ENCODE assay signal across 1 cellular context in the genomic region with DNA sequence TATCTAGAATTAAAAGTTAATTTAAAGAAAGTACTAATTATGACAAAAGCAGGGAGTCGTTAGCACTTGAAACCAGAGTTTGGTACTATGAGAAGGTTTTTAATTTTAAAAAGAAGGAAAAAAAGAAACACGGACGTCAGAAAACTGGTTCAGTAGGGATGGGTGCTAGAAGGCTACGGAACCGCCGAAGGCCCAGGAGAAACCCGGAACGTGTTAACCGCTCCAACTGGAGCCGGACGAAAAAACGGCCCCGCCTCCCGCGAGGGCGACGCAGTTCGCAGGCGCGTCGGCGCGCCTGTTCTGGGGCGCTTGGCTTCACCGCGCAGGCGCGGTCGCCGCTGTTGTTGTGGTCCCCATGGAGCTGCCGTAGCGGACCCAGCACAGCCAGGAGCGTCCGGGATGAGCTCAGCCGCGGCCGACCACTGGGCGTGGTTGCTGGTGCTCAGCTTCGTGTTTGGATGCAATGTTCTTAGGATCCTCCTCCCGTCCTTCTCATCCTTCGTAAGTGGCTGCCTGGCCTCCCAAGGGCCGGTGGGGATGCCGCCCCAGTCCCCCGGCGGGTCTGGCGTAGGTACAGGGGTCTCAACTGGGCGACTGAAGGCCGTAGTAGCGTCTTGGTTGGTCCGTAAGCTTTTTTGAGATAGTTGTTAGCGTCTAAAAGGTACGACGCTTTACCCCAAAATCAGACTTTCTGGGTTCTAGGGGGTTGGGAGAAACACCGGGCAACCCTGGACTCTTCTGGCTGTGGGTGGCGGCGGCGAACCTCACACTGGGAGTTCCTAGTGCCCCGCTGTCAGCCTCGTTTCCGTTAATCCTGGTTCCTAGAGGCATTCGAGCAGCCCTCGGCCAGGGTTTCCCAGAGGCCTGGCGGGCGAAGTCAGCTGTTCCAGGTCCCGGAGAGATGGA.
TF ChIP-seq lines count a peak whose summit lies in the region.

No MANE protein-coding gene starts in this region.

TF ChIP-seq in HEK293, 187 proteins besides CTCF, POLR2A, EP300 and RAD21 (continued from another document and continues in another):
- TF ChIP-seq, protein P1, sequence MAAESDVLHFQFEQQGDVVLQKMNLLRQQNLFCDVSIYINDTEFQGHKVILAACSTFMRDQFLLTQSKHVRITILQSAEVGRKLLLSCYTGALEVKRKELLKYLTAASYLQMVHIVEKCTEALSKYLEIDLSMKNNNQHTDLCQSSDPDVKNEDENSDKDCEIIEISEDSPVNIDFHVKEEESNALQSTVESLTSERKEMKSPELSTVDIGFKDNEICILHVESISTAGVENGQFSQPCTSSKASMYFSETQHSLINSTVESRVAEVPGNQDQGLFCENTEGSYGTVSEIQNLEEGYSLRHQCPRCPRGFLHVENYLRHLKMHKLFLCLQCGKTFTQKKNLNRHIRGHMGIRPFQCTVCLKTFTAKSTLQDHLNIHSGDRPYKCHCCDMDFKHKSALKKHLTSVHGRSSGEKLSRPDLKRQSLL (tag by site-specific recombination; IDR thresholded peaks at IDR 0.05): no peak
- TF ChIP-seq YY2 (tag by site-specific recombination; IDR thresholded peaks at IDR 0.05) (no peak), ZNF747 (tag by site-specific recombination; IDR thresholded peaks at IDR 0.05) (no peak), REPIN1 (tag by site-specific recombination; IDR thresholded peaks at IDR 0.05; ENCODE audit: low read depth) (no peak), ZNF366 (tag by site-specific recombination; conservative IDR thresholded peaks at IDR 0.05) (peak; percentile 42; the same call in 1 of the 2 replicates), ZNF48 (tag by site-specific recombination; IDR thresholded peaks at IDR 0.05) (no peak), ZNF354C (tag by site-specific recombination; IDR thresholded peaks at IDR 0.05; ENCODE audit: borderline replicate concordance, low read depth) (no peak), ZFP3 (tag by site-specific recombination; IDR thresholded peaks at IDR 0.05; ENCODE audit: low read depth) (no peak), ZNF560 (tag by site-specific recombination; IDR thresholded peaks at IDR 0.05; ENCODE audit: borderline replicate concordance) (no peak), ZFHX2 (tag by site-specific recombination; conservative IDR thresholded peaks at IDR 0.05) (no peak), REST (tag by site-specific recombination; IDR thresholded peaks at IDR 0.05) (no peak), HOXD13 (CRISPR knock-in tag; IDR thresholded peaks at IDR 0.05; ENCODE audit: borderline replicate concordance) (no peak), ZNF416 (tag by site-specific recombination; IDR thresholded peaks at IDR 0.05) (no peak), ZNF18 (tag by site-specific recombination; IDR thresholded peaks at IDR 0.05) (no peak), ZNF138 (tag by site-specific recombination; IDR thresholded peaks at IDR 0.05; ENCODE audit: borderline replicate concordance) (no peak), ZNF2 (tag by site-specific recombination; IDR thresholded peaks at IDR 0.05) (peak; percentile 30; the same call in 1 of the 2 replicates), ZBTB8A (tag by site-specific recombination; IDR thresholded peaks at IDR 0.05) (peak; percentile 99), ZNF302 (tag by site-specific recombination; IDR thresholded peaks at IDR 0.05; ENCODE audit: low read depth) (no peak), ZNF600 (tag by site-specific recombination; IDR thresholded peaks at IDR 0.05) (peak; percentile 94), ZNF76 (tag by site-specific recombination; IDR thresholded peaks at IDR 0.05; ENCODE audit: borderline replicate concordance, low read depth) (peak; percentile 45; the same call in 1 of the 2 replicates), HIC1 (tag by site-specific recombination; IDR thresholded peaks at IDR 0.05) (no peak), ZNF132 (tag by site-specific recombination; IDR thresholded peaks at IDR 0.05; ENCODE audit: borderline replicate concordance) (no peak), MZF1 (tag by site-specific recombination; IDR thresholded peaks at IDR 0.05; ENCODE audit: borderline replicate concordance) (no peak), SP7 (tag by site-specific recombination; IDR thresholded peaks at IDR 0.05) (peak; percentile 63), ZNF629 (tag by site-specific recombination; IDR thresholded peaks at IDR 0.05) (peak; percentile 46), ZNF585B (tag by site-specific recombination; IDR thresholded peaks at IDR 0.05) (no peak), ZFP37 (tag by site-specific recombination; IDR thresholded peaks at IDR 0.05) (no peak), ZBTB7A (tag by site-specific recombination; IDR thresholded peaks at IDR 0.05; ENCODE audit: low read depth) (no peak)
- TF ChIP-seq, protein P2, sequence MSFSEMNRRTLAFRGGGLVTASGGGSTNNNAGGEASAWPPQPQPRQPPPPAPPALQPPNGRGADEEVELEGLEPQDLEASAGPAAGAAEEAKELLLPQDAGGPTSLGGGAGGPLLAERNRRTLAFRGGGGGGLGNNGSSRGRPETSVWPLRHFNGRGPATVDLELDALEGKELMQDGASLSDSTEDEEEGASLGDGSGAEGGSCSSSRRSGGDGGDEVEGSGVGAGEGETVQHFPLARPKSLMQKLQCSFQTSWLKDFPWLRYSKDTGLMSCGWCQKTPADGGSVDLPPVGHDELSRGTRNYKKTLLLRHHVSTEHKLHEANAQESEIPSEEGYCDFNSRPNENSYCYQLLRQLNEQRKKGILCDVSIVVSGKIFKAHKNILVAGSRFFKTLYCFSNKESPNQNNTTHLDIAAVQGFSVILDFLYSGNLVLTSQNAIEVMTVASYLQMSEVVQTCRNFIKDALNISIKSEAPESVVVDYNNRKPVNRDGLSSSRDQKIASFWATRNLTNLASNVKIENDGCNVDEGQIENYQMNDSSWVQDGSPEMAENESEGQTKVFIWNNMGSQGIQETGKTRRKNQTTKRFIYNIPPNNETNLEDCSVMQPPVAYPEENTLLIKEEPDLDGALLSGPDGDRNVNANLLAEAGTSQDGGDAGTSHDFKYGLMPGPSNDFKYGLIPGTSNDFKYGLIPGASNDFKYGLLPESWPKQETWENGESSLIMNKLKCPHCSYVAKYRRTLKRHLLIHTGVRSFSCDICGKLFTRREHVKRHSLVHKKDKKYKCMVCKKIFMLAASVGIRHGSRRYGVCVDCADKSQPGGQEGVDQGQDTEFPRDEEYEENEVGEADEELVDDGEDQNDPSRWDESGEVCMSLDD (tag by site-specific recombination; IDR thresholded peaks at IDR 0.05): peak; percentile 44
- TF ChIP-seq, protein P3, sequence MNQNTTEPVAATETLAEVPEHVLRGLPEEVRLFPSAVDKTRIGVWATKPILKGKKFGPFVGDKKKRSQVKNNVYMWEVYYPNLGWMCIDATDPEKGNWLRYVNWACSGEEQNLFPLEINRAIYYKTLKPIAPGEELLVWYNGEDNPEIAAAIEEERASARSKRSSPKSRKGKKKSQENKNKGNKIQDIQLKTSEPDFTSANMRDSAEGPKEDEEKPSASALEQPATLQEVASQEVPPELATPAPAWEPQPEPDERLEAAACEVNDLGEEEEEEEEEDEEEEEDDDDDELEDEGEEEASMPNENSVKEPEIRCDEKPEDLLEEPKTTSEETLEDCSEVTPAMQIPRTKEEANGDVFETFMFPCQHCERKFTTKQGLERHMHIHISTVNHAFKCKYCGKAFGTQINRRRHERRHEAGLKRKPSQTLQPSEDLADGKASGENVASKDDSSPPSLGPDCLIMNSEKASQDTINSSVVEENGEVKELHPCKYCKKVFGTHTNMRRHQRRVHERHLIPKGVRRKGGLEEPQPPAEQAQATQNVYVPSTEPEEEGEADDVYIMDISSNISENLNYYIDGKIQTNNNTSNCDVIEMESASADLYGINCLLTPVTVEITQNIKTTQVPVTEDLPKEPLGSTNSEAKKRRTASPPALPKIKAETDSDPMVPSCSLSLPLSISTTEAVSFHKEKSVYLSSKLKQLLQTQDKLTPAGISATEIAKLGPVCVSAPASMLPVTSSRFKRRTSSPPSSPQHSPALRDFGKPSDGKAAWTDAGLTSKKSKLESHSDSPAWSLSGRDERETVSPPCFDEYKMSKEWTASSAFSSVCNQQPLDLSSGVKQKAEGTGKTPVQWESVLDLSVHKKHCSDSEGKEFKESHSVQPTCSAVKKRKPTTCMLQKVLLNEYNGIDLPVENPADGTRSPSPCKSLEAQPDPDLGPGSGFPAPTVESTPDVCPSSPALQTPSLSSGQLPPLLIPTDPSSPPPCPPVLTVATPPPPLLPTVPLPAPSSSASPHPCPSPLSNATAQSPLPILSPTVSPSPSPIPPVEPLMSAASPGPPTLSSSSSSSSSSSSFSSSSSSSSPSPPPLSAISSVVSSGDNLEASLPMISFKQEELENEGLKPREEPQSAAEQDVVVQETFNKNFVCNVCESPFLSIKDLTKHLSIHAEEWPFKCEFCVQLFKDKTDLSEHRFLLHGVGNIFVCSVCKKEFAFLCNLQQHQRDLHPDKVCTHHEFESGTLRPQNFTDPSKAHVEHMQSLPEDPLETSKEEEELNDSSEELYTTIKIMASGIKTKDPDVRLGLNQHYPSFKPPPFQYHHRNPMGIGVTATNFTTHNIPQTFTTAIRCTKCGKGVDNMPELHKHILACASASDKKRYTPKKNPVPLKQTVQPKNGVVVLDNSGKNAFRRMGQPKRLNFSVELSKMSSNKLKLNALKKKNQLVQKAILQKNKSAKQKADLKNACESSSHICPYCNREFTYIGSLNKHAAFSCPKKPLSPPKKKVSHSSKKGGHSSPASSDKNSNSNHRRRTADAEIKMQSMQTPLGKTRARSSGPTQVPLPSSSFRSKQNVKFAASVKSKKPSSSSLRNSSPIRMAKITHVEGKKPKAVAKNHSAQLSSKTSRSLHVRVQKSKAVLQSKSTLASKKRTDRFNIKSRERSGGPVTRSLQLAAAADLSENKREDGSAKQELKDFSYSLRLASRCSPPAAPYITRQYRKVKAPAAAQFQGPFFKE (tag by site-specific recombination; IDR thresholded peaks at IDR 0.05; ENCODE audit: borderline replicate concordance): no peak
- TF ChIP-seq, protein P4, sequence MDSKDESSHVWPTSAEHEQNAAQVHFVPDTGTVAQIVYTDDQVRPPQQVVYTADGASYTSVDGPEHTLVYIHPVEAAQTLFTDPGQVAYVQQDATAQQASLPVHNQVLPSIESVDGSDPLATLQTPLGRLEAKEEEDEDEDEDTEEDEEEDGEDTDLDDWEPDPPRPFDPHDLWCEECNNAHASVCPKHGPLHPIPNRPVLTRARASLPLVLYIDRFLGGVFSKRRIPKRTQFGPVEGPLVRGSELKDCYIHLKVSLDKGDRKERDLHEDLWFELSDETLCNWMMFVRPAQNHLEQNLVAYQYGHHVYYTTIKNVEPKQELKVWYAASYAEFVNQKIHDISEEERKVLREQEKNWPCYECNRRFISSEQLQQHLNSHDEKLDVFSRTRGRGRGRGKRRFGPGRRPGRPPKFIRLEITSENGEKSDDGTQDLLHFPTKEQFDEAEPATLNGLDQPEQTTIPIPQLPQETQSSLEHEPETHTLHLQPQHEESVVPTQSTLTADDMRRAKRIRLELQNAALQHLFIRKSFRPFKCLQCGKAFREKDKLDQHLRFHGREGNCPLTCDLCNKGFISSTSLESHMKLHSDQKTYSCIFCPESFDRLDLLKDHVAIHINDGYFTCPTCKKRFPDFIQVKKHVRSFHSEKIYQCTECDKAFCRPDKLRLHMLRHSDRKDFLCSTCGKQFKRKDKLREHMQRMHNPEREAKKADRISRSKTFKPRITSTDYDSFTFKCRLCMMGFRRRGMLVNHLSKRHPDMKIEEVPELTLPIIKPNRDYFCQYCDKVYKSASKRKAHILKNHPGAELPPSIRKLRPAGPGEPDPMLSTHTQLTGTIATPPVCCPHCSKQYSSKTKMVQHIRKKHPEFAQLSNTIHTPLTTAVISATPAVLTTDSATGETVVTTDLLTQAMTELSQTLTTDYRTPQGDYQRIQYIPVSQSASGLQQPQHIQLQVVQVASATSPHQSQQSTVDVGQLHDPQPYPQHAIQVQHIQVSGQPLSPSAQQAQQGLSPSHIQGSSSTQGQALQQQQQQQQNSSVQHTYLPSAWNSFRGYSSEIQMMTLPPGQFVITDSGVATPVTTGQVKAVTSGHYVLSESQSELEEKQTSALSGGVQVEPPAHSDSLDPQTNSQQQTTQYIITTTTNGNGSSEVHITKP (tag by site-specific recombination; IDR thresholded peaks at IDR 0.05): peak; percentile 32
